In the genomic region with DNA sequence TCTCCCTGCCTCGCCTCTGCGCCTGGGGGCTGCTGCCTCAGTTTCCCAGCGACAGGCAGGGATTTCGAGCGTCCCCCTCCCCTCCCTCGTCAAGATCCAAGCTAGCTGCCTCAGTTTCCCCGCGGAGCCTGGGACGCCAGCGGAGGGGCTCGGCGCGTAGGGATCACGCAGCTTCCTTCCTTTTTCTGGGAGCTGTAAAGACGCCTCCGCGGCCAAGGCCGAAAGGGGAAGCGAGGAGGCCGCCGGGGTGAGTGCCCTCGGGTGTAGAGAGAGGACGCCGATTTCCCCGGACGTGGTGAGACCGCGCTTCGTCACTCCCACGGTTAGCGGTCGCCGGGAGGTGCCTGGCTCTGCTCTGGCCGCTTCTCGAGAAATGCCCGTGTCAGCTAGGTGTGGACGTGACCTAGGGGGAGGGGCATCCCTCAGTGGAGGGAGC, we compare ENCODE assay signal across 8 cellular contexts. TPM values are rescaled to one million over a fixed set of nuclear protein-coding genes. Genes with fewer than 3 reads are reported as not detected.
DNase-seq lines count a peak whose midpoint lies in the region; ATAC-seq lines count a peak whose summit lies in the region.

No MANE protein-coding gene starts in this region.

- peak overlapping the region; percentile 94 for H3K4me3 Mint-ChIP-seq in dendritic cell treated with granulocyte-macrophage colony-stimulating factor and Interleukin-4, amounts not matched to agents 40 ng/mL and 50 ng/mL, for 4 days
- peak overlapping the region; percentile 94 to 97 for H3K4me3 Mint-ChIP-seq in stimulated activated naive B cell treated with anti-CD40 and anti-IgM and Interleukin-4, amounts not matched to agents 10 μg/mL and 1 μg/mL and 100 μg/mL, for 72 hours

- DNase-seq in HUDEP-2 (lab: John Stamatoyannopoulos, UW; ENCODE audit: unreplicated experiment in 76 of 76), result peak in 47 of 76 experiments; percentile 12 to 64 (median 44)
- DNase-seq in mesenteric fat pad (ENCODE audit: low spot score), result peak; percentile 94
- peak; percentile 96 for DNase-seq in stimulated activated naive B cell treated with anti-CD40 and anti-IgM and Interleukin-4, amounts not matched to agents 10 μg/mL and 1 μg/mL and 100 μg/mL, for 72 hours
- DNase-seq in NCI-H526 (lab: John Stamatoyannopoulos, UW), result no peak
- no peak for DNase-seq in ACHN

- H3K4me1 Mint-ChIP-seq in dendritic cell treated with granulocyte-macrophage colony-stimulating factor and Interleukin-4, amounts not matched to agents 40 ng/mL and 50 ng/mL, for 4 days (ENCODE audit: low read depth), result peaks cover 60% of the 10 kb centered on the region
- peaks cover 26 to 46% of the 10 kb centered on the region in 2 donors for H3K4me1 Mint-ChIP-seq in stimulated activated naive B cell treated with anti-CD40 and anti-IgM and Interleukin-4, amounts not matched to agents 10 μg/mL and 1 μg/mL and 100 μg/mL, for 72 hours

- peak; percentile 52 for ATAC-seq in GM18867 (IDR thresholded peaks at IDR 0.05; ENCODE audit: unreplicated experiment)
- ATAC-seq in activated CD4-positive, CD25-positive, alpha-beta regulatory T cell treated with anti-CD3 and anti-CD28 coated beads, Interleukin-2, amount 50 U/mL, for 24 hours, result peak; percentile 59 to 72
- peak; percentile 78 to 83 for ATAC-seq in stimulated activated naive B cell treated with anti-CD40 and anti-IgM and Interleukin-4, amounts not matched to agents 10 μg/mL and 1 μg/mL and 100 μg/mL, for 72 hours (replicated peaks)

- H3K36me3 Mint-ChIP-seq in dendritic cell treated with granulocyte-macrophage colony-stimulating factor and Interleukin-4, amounts not matched to agents 40 ng/mL and 50 ng/mL, for 4 days (ENCODE audit: low read depth), result peaks cover 50% of the 10 kb centered on the region
- H3K36me3 Mint-ChIP-seq in stimulated activated naive B cell treated with anti-CD40 and anti-IgM and Interleukin-4, amounts not matched to agents 10 μg/mL and 1 μg/mL and 100 μg/mL, for 72 hours, result peaks cover 23 to 35% of the 10 kb centered on the region in 2 donors

- in situ Hi-C loops in ACHN (cut with HindIII; ENCODE audit: low pct_ligation_motif_present, low pct_unique_long_range_greater_than_20kb, low sequenced_read_pairs), result no loop called here

- peak overlapping the region; percentile 98 for H3K27ac Mint-ChIP-seq in dendritic cell treated with granulocyte-macrophage colony-stimulating factor and Interleukin-4, amounts not matched to agents 40 ng/mL and 50 ng/mL, for 4 days
- H3K27ac Mint-ChIP-seq in stimulated activated naive B cell treated with anti-CD40 and anti-IgM and Interleukin-4, amounts not matched to agents 10 μg/mL and 1 μg/mL and 100 μg/mL, for 72 hours, result peak overlapping the region; percentile 99

- H3K9me3 Mint-ChIP-seq in dendritic cell treated with granulocyte-macrophage colony-stimulating factor and Interleukin-4, amounts not matched to agents 40 ng/mL and 50 ng/mL, for 4 days, result no peaks in the 10 kb centered on the region
- H3K9me3 Mint-ChIP-seq in stimulated activated naive B cell treated with anti-CD40 and anti-IgM and Interleukin-4, amounts not matched to agents 10 μg/mL and 1 μg/mL and 100 μg/mL, for 72 hours, result no peaks in the 10 kb centered on the region

- no peaks in the 10 kb centered on the region for H3K27me3 Mint-ChIP-seq in dendritic cell treated with granulocyte-macrophage colony-stimulating factor and Interleukin-4, amounts not matched to agents 40 ng/mL and 50 ng/mL, for 4 days
- H3K27me3 Mint-ChIP-seq in stimulated activated naive B cell treated with anti-CD40 and anti-IgM and Interleukin-4, amounts not matched to agents 10 μg/mL and 1 μg/mL and 100 μg/mL, for 72 hours, result no peaks in the 10 kb centered on the region

- intact Hi-C loops in dendritic cell treated with granulocyte-macrophage colony-stimulating factor and Interleukin-4, amounts not matched to agents 40 ng/mL and 50 ng/mL, for 4 days (cut with micrococcal nuclease), result no loop called here

RNA-seq across cellular contexts. Expression of a gene that starts 0.7 kb away (rescaled TPM):
- total RNA-seq in mesenteric fat pad, result 77.1 TPM

RNA-seq across cellular contexts. Expression of a gene that starts 16.6 kb away (rescaled TPM):
- 2.3 TPM for total RNA-seq in mesenteric fat pad

RNA-seq across cellular contexts. Expression of a gene that starts 18.2 kb away (rescaled TPM):
- 54.5 TPM for total RNA-seq in mesenteric fat pad

RNA-seq across cellular contexts. Expression of a gene that starts 19.6 kb away (rescaled TPM):
- 1.2 TPM for total RNA-seq in mesenteric fat pad

RNA-seq across cellular contexts. Expression of a gene that starts 39.1 kb away (rescaled TPM):
- 13.3 TPM for total RNA-seq in mesenteric fat pad

Comparison
In these comparisons a context has a peak if more than half of its experiments do, and no peak if none do; other contexts are left out.
1. DNase-seq: peak in HUDEP-2 (47 of 76), mesenteric fat pad (single experiment) and stimulated activated naive B cell treated with anti-CD40 and anti-IgM and Interleukin-4, amounts not matched to agents 10 μg/mL and 1 μg/mL and 100 μg/mL, for 72 hours (single experiment); none in NCI-H526 (0 of 2) and ACHN (single experiment).
2. Peak in every context shown above with its lines, with median percentiles within 50 percentile points of each other: ATAC-seq.